In genomic region chr13:39587939-39588338, GRCh38 we compare ENCODE assay signal across 21 cellular contexts. TPM values are rescaled to one million over a fixed set of nuclear protein-coding genes. Genes with fewer than 3 reads are reported as not detected.
DNase-seq lines count a peak whose midpoint lies in the region; ATAC-seq and TF ChIP-seq lines count a peak whose summit lies in the region.
"Had no signal": no experiment of that assay in that cellular context is flagged by ENCODE, and none has a peak within 500 bp of the region (broad histone marks: within the 10 kb centered on the region; RNA-seq: fewer than 3 reads in every experiment).

No MANE protein-coding gene starts in this region.

- peaks cover 88% of the 10 kb centered on the region for H3K4me1 ChIP-seq in DOHH2 (ENCODE audit: control insufficient read depth, low read length)
- peaks cover 91% of the 10 kb centered on the region for H3K4me1 ChIP-seq in OCI-LY7 (ENCODE audit: insufficient read depth, low read length, poor library complexity, severe bottlenecking)
- peaks cover 4% of the 10 kb centered on the region for H3K4me1 ChIP-seq in mesenchymal stem cell (ENCODE audit: control insufficient read depth, insufficient read depth, low read depth, low read length)
- H3K4me1 ChIP-seq: A549; BLaER1 treated with 17β-estradiol and CSF1 and Interleukin-3, amounts not matched to agents 10 nM and 100 nM had no signal

- WGBS in mesenchymal stem cell: 67% methylated on average over 7 of the region's 7 CpGs

- no peak overlapping the region for H4K8ac ChIP-seq in mesenchymal stem cell (ENCODE audit: low read length)

- H3K18ac ChIP-seq in mesenchymal stem cell (ENCODE audit: low read depth in 1 of 2, low read length in 2 of 2): peak overlapping the region in 1 of 2 experiments; percentile 6

- H3F3A ChIP-seq in DOHH2 (ENCODE audit: control insufficient read depth, insufficient read depth): peaks cover 26% of the 10 kb centered on the region

- H3K27ac ChIP-seq in DOHH2 (ENCODE audit: low read depth, low read length) (peak overlapping the region; percentile 99), OCI-LY7 (ENCODE audit: low read depth, low read length, poor library complexity, severe bottlenecking) (peak overlapping the region; percentile 99), mesenchymal stem cell (ENCODE audit: low read length, poor library complexity, severe bottlenecking) (no peak overlapping the region)
- H3K27ac ChIP-seq: A549; BLaER1 treated with 17β-estradiol and CSF1 and Interleukin-3, amounts not matched to agents 10 nM and 100 nM had no signal

- H3K79me2 ChIP-seq in DOHH2 (ENCODE audit: control insufficient read depth, low read length): peaks cover 80% of the 10 kb centered on the region
- peaks cover 81% of the 10 kb centered on the region for H3K79me2 ChIP-seq in OCI-LY7 (ENCODE audit: insufficient read depth, low read depth, low read length)

- no peak for TF ChIP-seq CTCF in DOHH2 (IDR thresholded peaks at IDR 0.05; ENCODE audit: low read depth, low read length, poor library complexity, severe bottlenecking)
- no peak for TF ChIP-seq CTCF in OCI-LY7 (conservative IDR thresholded peaks at IDR 0.05; ENCODE audit: low read length)

- H3K27me3 ChIP-seq in DOHH2 (ENCODE audit: control insufficient read depth, low read length) (no peaks in the 10 kb centered on the region), mesenchymal stem cell (ENCODE audit: control insufficient read depth in 1 of 2, insufficient read depth in 1 of 2, low read length in 2 of 2) (no peaks in the 10 kb centered on the region)
- H3K27me3 ChIP-seq: BLaER1 treated with 17β-estradiol and CSF1 and Interleukin-3, amounts not matched to agents 10 nM and 100 nM; MG63 had no signal

- no peak overlapping the region for H3K4ac ChIP-seq in mesenchymal stem cell (ENCODE audit: low read depth in 1 of 2, low read length in 2 of 2)

- H4K91ac ChIP-seq in mesenchymal stem cell (ENCODE audit: low read length): no peak overlapping the region

- H3K4me2 ChIP-seq in DOHH2 (ENCODE audit: low read length) (peak overlapping the region; percentile 95), OCI-LY7 (ENCODE audit: low read length) (peak overlapping the region; percentile 63), mesenchymal stem cell (ENCODE audit: low read length, poor library complexity, severe bottlenecking) (no peak overlapping the region)
- H3K4me2 ChIP-seq: A549; BLaER1 treated with 17β-estradiol and CSF1 and Interleukin-3, amounts not matched to agents 10 nM and 100 nM had no signal

- peak overlapping the region; percentile 59 for H3K4me3 ChIP-seq in DOHH2 (ENCODE audit: low read length)
- peak overlapping the region; percentile 56 for H3K4me3 ChIP-seq in OCI-LY7 (ENCODE audit: low read depth, low read length, poor library complexity, severe bottlenecking)
- H3K4me3 ChIP-seq in mesenchymal stem cell (ENCODE audit: insufficient read depth in 1 of 2, low read depth in 1 of 2, low read length in 2 of 2): no peak overlapping the region
- H3K4me3 ChIP-seq: A549; BLaER1 treated with 17β-estradiol and CSF1 and Interleukin-3, amounts not matched to agents 10 nM and 100 nM; MG63 had no signal

- H2BK120ac ChIP-seq in mesenchymal stem cell (ENCODE audit: low read depth, low read length): no peak overlapping the region

- peaks cover 16% of the 10 kb centered on the region for H3K79me1 ChIP-seq in mesenchymal stem cell (replicated peaks; ENCODE audit: low read length, poor library complexity, severe bottlenecking)

- CTCF ChIA-PET in OCI-LY7 (lab: Charles Lee; ENCODE audit: unreplicated experiment): interaction anchor here (0.8 to 1.2 kb wide), 2 partner anchors 9 to 12 kb away, joined by 4 to 8 read pairs; no protein-coding TSS in a partner anchor

- H2BK15ac ChIP-seq in mesenchymal stem cell (ENCODE audit: low read depth, poor library complexity, severe bottlenecking): no peak overlapping the region

- H3K9ac ChIP-seq in mesenchymal stem cell (ENCODE audit: low read length): no peak overlapping the region
- H3K9ac ChIP-seq: BLaER1 treated with 17β-estradiol and CSF1 and Interleukin-3, amounts not matched to agents 10 nM and 100 nM had no signal

- H3K9me3 ChIP-seq in DOHH2 (ENCODE audit: control insufficient read depth, insufficient read depth, low read length) (no peaks in the 10 kb centered on the region), OCI-LY7 (ENCODE audit: low read length) (no peaks in the 10 kb centered on the region; the same call in 1 of the 2 replicates), mesenchymal stem cell (ENCODE audit: control insufficient read depth, low read length) (no peaks in the 10 kb centered on the region)
- H3K9me3 ChIP-seq: A549; BLaER1 treated with 17β-estradiol and CSF1 and Interleukin-3, amounts not matched to agents 10 nM and 100 nM; MG63 had no signal

- H4K20me1 ChIP-seq in DOHH2 (ENCODE audit: control insufficient read depth, insufficient read depth, low read depth, low read length): no peaks in the 10 kb centered on the region
- no peaks in the 10 kb centered on the region for H4K20me1 ChIP-seq in OCI-LY7 (ENCODE audit: insufficient read depth, low read length)
- H4K20me1 ChIP-seq: BLaER1 treated with 17β-estradiol and CSF1 and Interleukin-3, amounts not matched to agents 10 nM and 100 nM had no signal

- peaks cover 17% of the 10 kb centered on the region for H3K36me3 ChIP-seq in DOHH2 (ENCODE audit: control insufficient read depth, low read length)
- H3K36me3 ChIP-seq in OCI-LY7 (ENCODE audit: insufficient read depth, low read length): no peaks in the 10 kb centered on the region
- no peaks in the 10 kb centered on the region for H3K36me3 ChIP-seq in mesenchymal stem cell (ENCODE audit: control insufficient read depth in 1 of 2, insufficient read depth in 2 of 2, low read depth in 1 of 2, low read length in 2 of 2)
- H3K36me3 ChIP-seq: BLaER1 treated with 17β-estradiol and CSF1 and Interleukin-3, amounts not matched to agents 10 nM and 100 nM had no signal

- no peak overlapping the region for H2BK5ac ChIP-seq in mesenchymal stem cell (ENCODE audit: low read depth, low read length, poor library complexity, severe bottlenecking)

- no peak overlapping the region for H3K14ac ChIP-seq in mesenchymal stem cell (ENCODE audit: low read length in 2 of 2)

- BruUV-seq in OCI-LY7 (replicated peaks; lab: Mats Ljungman, UMichigan): no TSS peak

- no peak overlapping the region for H3K23ac ChIP-seq in mesenchymal stem cell (ENCODE audit: low read length in 2 of 2)

- ATAC-seq in Right ventricle myocardium superior (ENCODE audit: poor library complexity): peak; percentile 33
- no peak for ATAC-seq in HG02798 (IDR thresholded peaks at IDR 0.05; ENCODE audit: poor library complexity, unreplicated experiment)
- no peak for ATAC-seq in HG02623 (IDR thresholded peaks at IDR 0.05; ENCODE audit: unreplicated experiment)
- ATAC-seq in GM18520 (IDR thresholded peaks at IDR 0.05; ENCODE audit: unreplicated experiment): no peak
- ATAC-seq: A549; CD8-positive, alpha-beta T cell; SK-N-SH treated with all-trans-retinoic acid at 6 μM for 48 hours had no signal

- POLR2A ChIA-PET in OCI-LY7 (lab: Charles Lee): interaction anchor here (0.9 to 6.8 kb wide), 10 partner anchors 9 to 551 kb away, joined by 3 to 90 read pairs (median 4); no protein-coding TSS in a partner anchor

- H3K9me2 ChIP-seq in DOHH2 (replicated peaks; ENCODE audit: control insufficient read depth, low read length) (no peaks in the 10 kb centered on the region), OCI-LY7 (ENCODE audit: insufficient read depth, low read length) (no peaks in the 10 kb centered on the region)

- no peak overlapping the region for H2BK12ac ChIP-seq in mesenchymal stem cell (ENCODE audit: low read length in 2 of 2)

- peak; percentile 72 for DNase-seq in OCI-LY7 (ENCODE audit: low spot score)
- no peak for DNase-seq in Right ventricle myocardium superior
- peak; percentile 43 for DNase-seq in mesenchymal stem cell
- DNase-seq in activated naive CD4-positive, alpha-beta T cell treated with Interleukin-2 at 50 U/mL for 16 hours: no peak
- DNase-seq: Calu3; CD8-positive, alpha-beta T cell; Kasumi-1; MG63; NCI-H1092; NCI-H1436 treated with DMSO at 0.1 percent for 48 hours; NCI-H2029; NCI-H446 treated with DMSO at 0.1 percent for 48 hours; NK-92 treated with Interleukin-12 subunit alpha and Interleukin-12 subunit beta, amount 100 ng/mL, for 24 hours; SHP77 treated with DMSO at 0.1 percent for 48 hours had no signal

- intact Hi-C loops in OCI-LY7 (cut with micrococcal nuclease; ENCODE audit: unreplicated experiment) (loop anchor here (1.0 to 5.0 kb wide), 3 partner anchors 10 to 1756 kb away; no protein-coding TSS in a partner anchor), Right ventricle myocardium superior (cut with DNase I) (no loop called here)

- H2AK5ac ChIP-seq in mesenchymal stem cell (ENCODE audit: low read length, severe bottlenecking): no peak overlapping the region

- H2AFZ ChIP-seq in OCI-LY7 (ENCODE audit: low read length) (peak overlapping the region; percentile 61; the same call in 1 of the 2 replicates), mesenchymal stem cell (ENCODE audit: low read depth, low read length) (no peak overlapping the region)

RNA-seq across cellular contexts. Expression of gene LHFPL6, which starts 15.1 kb away (rescaled TPM):
- total RNA-seq in OCI-LY7 (2014; rRNA removed; shearing (Covaris generic)): 27.7 TPM in 2 replicates
- total RNA-seq in OCI-LY7 (2022) (15.1 and 19.7 TPM in 2 replicates), Right ventricle myocardium superior (53.0 TPM)
- polyA plus RNA-seq in mesenchymal stem cell (2013, experiment 1 of 2): 49.6 TPM
- polyA plus RNA-seq in mesenchymal stem cell (2013, experiment 2 of 2): 50.9 TPM
- total RNA-seq: Calu3; CD8-positive, alpha-beta T cell had no signal

Comparison
In these comparisons a context has a peak if more than half of its experiments do, and no peak if none do; other contexts are left out.
1. H3K4me3 ChIP-seq: peak in DOHH2 (single experiment) and OCI-LY7 (single experiment); none in mesenchymal stem cell (0 of 2).
2. DNase-seq: peak in OCI-LY7 (single experiment) and mesenchymal stem cell (single experiment); none in Right ventricle myocardium superior (single experiment) and activated naive CD4-positive, alpha-beta T cell treated with Interleukin-2 at 50 U/mL for 16 hours (single experiment).